35 cellular contexts compared by ENCODE assay signal in the genomic region with DNA sequence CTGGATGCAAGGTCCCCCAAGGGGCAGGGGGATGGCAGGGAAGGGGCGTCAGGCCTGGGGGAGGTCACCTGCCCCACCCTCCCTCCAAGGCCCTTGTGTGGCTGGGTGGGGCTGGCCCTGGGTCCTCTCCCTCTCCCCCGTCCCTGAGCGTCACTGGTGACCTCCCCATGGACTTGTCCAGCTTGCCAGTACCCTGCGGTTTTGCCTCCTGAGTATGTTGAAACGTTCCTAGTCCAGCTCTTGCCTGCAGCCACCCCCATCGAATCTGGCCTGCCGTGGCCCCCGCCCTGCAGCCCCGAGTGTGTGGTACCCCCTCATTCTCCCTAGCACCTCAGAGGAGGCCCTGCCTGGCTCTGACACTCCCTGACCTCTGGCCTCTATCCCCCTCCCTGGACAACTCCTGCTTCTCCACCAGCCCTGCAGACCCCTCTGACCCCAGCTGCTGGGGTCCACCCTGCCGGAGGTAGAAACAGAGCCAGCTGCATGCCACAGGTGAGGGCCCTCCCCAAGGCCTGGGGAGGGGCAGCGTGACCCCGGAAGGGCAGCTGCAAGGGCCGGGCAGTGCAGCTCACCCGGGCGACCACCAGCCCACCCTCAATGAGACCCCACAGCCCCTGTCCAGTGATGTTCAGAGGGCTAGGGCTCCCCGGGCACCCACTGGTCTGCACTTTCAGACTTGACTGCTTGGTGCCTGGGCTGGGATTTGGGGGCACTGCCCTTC. TPM values are rescaled to one million over a fixed set of nuclear protein-coding genes. Genes with fewer than 3 reads are reported as not detected.
DNase-seq lines count a peak whose midpoint lies in the region; ATAC-seq and TF ChIP-seq lines count a peak whose summit lies in the region.
"Had no signal": no experiment of that assay in that cellular context is flagged by ENCODE, and none has a peak within 500 bp of the region (broad histone marks: within the 10 kb centered on the region; RNA-seq: fewer than 3 reads in every experiment).

No MANE protein-coding gene starts in this region.

- H3K9me3 ChIP-seq in heart left ventricle: peaks cover 0 to 6% (median 0%) of the 10 kb centered on the region in 12 donors
- peaks cover 7% of the 10 kb centered on the region for H3K9me3 ChIP-seq in left ventricle myocardium inferior (replicated peaks)
- no peaks in the 10 kb centered on the region for H3K9me3 ChIP-seq in spleen
- H3K9me3 ChIP-seq: lower lobe of right lung, psoas muscle, SJSA1 had no signal

- ATAC-seq in heart left ventricle: no peak
- no peak for ATAC-seq in sciatic nerve
- ATAC-seq: CD8-positive, alpha-beta T cell; stimulated activated naive B cell treated with anti-CD40 and anti-IgM and Interleukin-4, amounts not matched to agents 10 μg/mL and 1 μg/mL and 100 μg/mL, for 72 hours had no signal

- WGBS in heart left ventricle, 4 donors: 80 to 85% (median 81%) methylated on average over 12 to 16 of the region's 16 CpGs
- WGBS in spleen, 5 donors: 74 to 88% (median 79%) methylated on average over 10 to 16 of the region's 16 CpGs

- TF ChIP-seq POLR2A in heart left ventricle (IDR thresholded peaks at IDR 0.05): no peak
- no peak for TF ChIP-seq POLR2A in spleen (IDR thresholded peaks at IDR 0.05)

- H3K27ac ChIP-seq in heart left ventricle: no peak overlapping the region
- H3K27ac ChIP-seq in left ventricle myocardium inferior (replicated peaks): no peak overlapping the region
- H3K27ac ChIP-seq in spleen: no peak overlapping the region
- H3K27ac ChIP-seq: brain microvascular endothelial cell, psoas muscle, SJSA1, WERI-Rb-1 had no signal

- H3K36me3 ChIP-seq in heart left ventricle (no peaks in the 10 kb centered on the region), left ventricle myocardium inferior (no peaks in the 10 kb centered on the region), spleen (no peaks in the 10 kb centered on the region)
- H3K36me3 ChIP-seq: brain microvascular endothelial cell, lower lobe of right lung, SJSA1, WERI-Rb-1 had no signal

- TF ChIP-seq CTCF in heart left ventricle (IDR thresholded peaks at IDR 0.05) (no peak), left ventricle myocardium inferior (IDR thresholded peaks at IDR 0.05; ENCODE audit: borderline replicate concordance) (no peak), spleen (IDR thresholded peaks at IDR 0.05 in 8 of 11, conservative IDR thresholded peaks at IDR 0.05 in 3 of 11) (no peak)

- H3K27me3 ChIP-seq in heart left ventricle (peaks cover 3 to 41% (median 17%) of the 10 kb centered on the region in 9 donors), left ventricle myocardium inferior (ENCODE audit: low read depth) (peaks cover 59% of the 10 kb centered on the region), spleen (replicated peaks in 1 of 7) (peaks cover 0 to 30% (median 0%) of the 10 kb centered on the region in 7 donors)
- H3K27me3 ChIP-seq: brain microvascular endothelial cell, SJSA1 had no signal

- intact Hi-C loops in heart left ventricle (cut with DNase I) (no loop called here), left ventricle myocardium inferior (cut with micrococcal nuclease) (no loop called here), spleen (cut with DNase I; ENCODE audit: low total_unique reads) (no loop called here), sciatic nerve (cut with DNase I) (no loop called here)

- H3K4me1 ChIP-seq in heart left ventricle (peaks cover 0 to 4% (median 0%) of the 10 kb centered on the region in 12 donors), left ventricle myocardium inferior (no peaks in the 10 kb centered on the region), spleen (peaks cover 0 to 31% (median 0%) of the 10 kb centered on the region in 6 donors)
- H3K4me1 ChIP-seq: lower lobe of right lung, psoas muscle, SJSA1 had no signal

- DNase-seq in heart left ventricle (peak in 3 of 5 donors; percentile 10 to 57 (median 11)), left ventricle myocardium inferior (no peak), HT-29 (ENCODE audit: low spot score) (peak; percentile 34), fibroblast of gingiva (ENCODE audit: low read depth) (peak; percentile 41), spleen (peak; percentile 60), NCI-H2227 treated with DMSO at 0.1 percent for 48 hours (lab: John Stamatoyannopoulos, UW) (no peak), sciatic nerve (ENCODE audit: low spot score) (no peak), DMS153 treated with DMSO at 0.1 percent for 48 hours (lab: John Stamatoyannopoulos, UW; ENCODE audit: unreplicated experiment) (no peak)
- DNase-seq: activated CD4-positive, alpha-beta T cell treated with anti-CD3 and anti-CD28 coated beads for 48 hours; activated naive CD4-positive, alpha-beta T cell treated with anti-CD3 and anti-CD28 coated beads, Interleukin-2, amount 50 U/mL, for 16 hours; amniotic stem cell; brain microvascular endothelial cell; DMS 273 treated with DMSO at 0.1 percent for 48 hours; effector CD4-positive, alpha-beta T cell; EL; head of caudate nucleus; midbrain; MV-4-11; naive B cell; NCI-H146; NCI-H446; NCI-H774; nucleus accumbens; stimulated activated naive B cell treated with anti-CD40 and anti-IgM and Interleukin-4, amounts not matched to agents 10 μg/mL and 1 μg/mL and 100 μg/mL, for 72 hours; T1000; WERI-Rb-1 had no signal

- H3K4me3 ChIP-seq in heart left ventricle (no peak overlapping the region), left ventricle myocardium inferior (no peak overlapping the region), spleen (no peak overlapping the region)
- H3K4me3 ChIP-seq: lower lobe of right lung, psoas muscle, SJSA1 had no signal

RNA-seq across cellular contexts. Expression of a gene that starts 4.1 kb away (rescaled TPM):
- not detected for total RNA-seq in heart left ventricle
- under 1 TPM; 0.04 to 0.06 TPM for polyA plus RNA-seq in heart left ventricle
- total RNA-seq in left ventricle myocardium inferior: not detected
- total RNA-seq in HT-29 (2014; rRNA removed; shearing (Covaris generic)): 0.08 and 0.31 TPM in 2 replicates
- total RNA-seq in spleen: under 1 TPM in 4 of 7 donors, not detected in 3; 0.09 to 0.76 (median 0.34) TPM
- polyA plus RNA-seq in spleen: under 1 TPM; 0.02 to 0.22 (median 0.11) TPM
- not detected for total RNA-seq in sciatic nerve
- total RNA-seq: activated T-helper 2 cell treated with anti-CD3 and anti-CD28 coated beads, Interferon-gamma antibody, Interleukin-2, Interleukin-4, amounts not matched to agents 10 μg/mL and 5 μg/mL and 100 μg/mL, durations not matched to agents 14 hours and 24 hours and 36 hours; CD8-positive, alpha-beta T cell; H7; kidney epithelial cell; psoas muscle; SJSA1; ureter had no signal

RNA-seq across cellular contexts. Expression of a gene that starts 34.1 kb away (rescaled TPM):
- under 1 TPM in 1 of 9 donors, not detected in 8; 0.07 TPM for total RNA-seq in heart left ventricle
- under 1 TPM in 1 of 2 donors, not detected in 1; 0.01 TPM for polyA plus RNA-seq in heart left ventricle
- total RNA-seq in left ventricle myocardium inferior: 0.03 TPM
- total RNA-seq in HT-29 (2014; rRNA removed; shearing (Covaris generic)): 6.9 and 9.1 TPM in 2 replicates
- total RNA-seq in spleen: under 1 TPM in 2 of 7 donors, not detected in 5; 0.03 to 0.06 TPM
- under 1 TPM in 1 of 3 donors, not detected in 2; 0.03 TPM for polyA plus RNA-seq in spleen
- total RNA-seq in sciatic nerve: not detected
- total RNA-seq: activated T-helper 2 cell treated with anti-CD3 and anti-CD28 coated beads, Interferon-gamma antibody, Interleukin-2, Interleukin-4, amounts not matched to agents 10 μg/mL and 5 μg/mL and 100 μg/mL, durations not matched to agents 14 hours and 24 hours and 36 hours; CD8-positive, alpha-beta T cell; H7; kidney epithelial cell; lower lobe of right lung; SJSA1; temporal lobe had no signal

Comparison
In these comparisons a context has a peak if more than half of its experiments do, and no peak if none do; other contexts are left out.
1. DNase-seq: peak in heart left ventricle (3 of 5), HT-29 (single experiment), fibroblast of gingiva (single experiment) and spleen (single experiment); none in left ventricle myocardium inferior (single experiment), NCI-H2227 treated with DMSO at 0.1 percent for 48 hours (single experiment), sciatic nerve (single experiment) and DMS153 treated with DMSO at 0.1 percent for 48 hours (single experiment).